24 cellular contexts compared by ENCODE assay signal in genomic region chr2:73088211-73088610, GRCh38. TPM values are rescaled to one million over a fixed set of nuclear protein-coding genes. Genes with fewer than 3 reads are reported as not detected.
DNase-seq lines count a peak whose midpoint lies in the region; ATAC-seq and TF ChIP-seq lines count a peak whose summit lies in the region.
"Had no signal": no experiment of that assay in that cellular context is flagged by ENCODE, and none has a peak within 500 bp of the region (broad histone marks: within the 10 kb centered on the region; RNA-seq: fewer than 3 reads in every experiment).

No MANE protein-coding gene starts in this region.

- H3K79me2 ChIP-seq in SK-N-SH (ENCODE audit: insufficient read depth): peaks cover 96% of the 10 kb centered on the region

- peaks cover 13% of the 10 kb centered on the region for H3F3A ChIP-seq in SK-N-SH (replicated peaks; ENCODE audit: insufficient read depth)

- peak overlapping the region; percentile 13 for H3K23ac ChIP-seq in neuronal stem cell (ENCODE audit: low read depth, low read length, poor library complexity)

- H3K27me3 ChIP-seq in SK-N-SH (ENCODE audit: insufficient read depth): no peaks in the 10 kb centered on the region
- H3K27me3 ChIP-seq in neuronal stem cell (ENCODE audit: control insufficient read depth in 3 of 3, insufficient read depth in 3 of 3, low read depth in 1 of 3, low read length in 3 of 3): peaks cover 0 to 5% (median 0%) of the 10 kb centered on the region in 3 experiments
- H3K27me3 ChIP-seq in thoracic aorta (replicated peaks; ENCODE audit: insufficient read depth): no peaks in the 10 kb centered on the region
- H3K27me3 ChIP-seq in dorsolateral prefrontal cortex: no peaks in the 10 kb centered on the region
- H3K27me3 ChIP-seq: SJCRH30 had no signal

- no peaks in the 10 kb centered on the region for H3K9me2 ChIP-seq in SK-N-SH

- H3K14ac ChIP-seq in neuronal stem cell (ENCODE audit: low read length): no peak overlapping the region

- no peak overlapping the region for H2BK12ac ChIP-seq in neuronal stem cell (ENCODE audit: low read length)

- H3K4me2 ChIP-seq in SK-N-SH (0 out of 2 replicates have a peak overlapping the region, but pooled peaks have one; percentile 65), neuronal stem cell (ENCODE audit: insufficient read depth, low read length, poor library complexity, severe bottlenecking) (no peak overlapping the region)

- H3K4me1 Mint-ChIP-seq in activated CD8-positive, alpha-beta T cell treated with anti-CD3 and anti-CD28 coated beads for 36 hours (ENCODE audit: low read depth): no peaks in the 10 kb centered on the region

- peaks cover 17 to 33% of the 10 kb centered on the region in 2 experiments; a peak in 2 of 4 replicates for H3K4me1 ChIP-seq in SK-N-SH (ENCODE audit: control insufficient read depth in 1 of 2, insufficient read depth in 2 of 2, low read depth in 1 of 2, low read length in 1 of 2)
- peaks cover 10 to 12% of the 10 kb centered on the region in 2 donors for H3K4me1 ChIP-seq in neuronal stem cell (ENCODE audit: control insufficient read depth in 2 of 2, insufficient read depth in 1 of 2, low read depth in 1 of 2, low read length in 2 of 2)
- H3K4me1 ChIP-seq in thoracic aorta (ENCODE audit: control insufficient read depth in 1 of 2, low read depth in 2 of 2): peaks cover 32 to 97% of the 10 kb centered on the region in 2 donors

- no peak overlapping the region for H2BK15ac ChIP-seq in neuronal stem cell (ENCODE audit: low read length)

- H3K4me3 Mint-ChIP-seq in activated CD8-positive, alpha-beta T cell treated with anti-CD3 and anti-CD28 coated beads for 36 hours: no peak overlapping the region
- H3K4me3 Mint-ChIP-seq: CD8-positive, alpha-beta memory T cell had no signal

- H4K8ac ChIP-seq in neuronal stem cell (ENCODE audit: low read depth, low read length): no peak overlapping the region

- DNase-seq in SK-N-SH (no peak), epithelial cell of prostate (ENCODE audit: low read depth, low spot score) (no peak), neuronal stem cell (ENCODE audit: low spot score) (no peak), thoracic aorta (ENCODE audit: low spot score) (no peak), dorsolateral prefrontal cortex (no peak)
- no peak for DNase-seq in stimulated activated CD4-positive, alpha-beta T cell treated with anti-CD3 and anti-CD28 coated beads, Interleukin-4, amount 100 ng/mL, for 1 hour
- no peak for DNase-seq in activated CD8-positive, alpha-beta T cell treated with anti-CD3 and anti-CD28 coated beads for 36 hours
- DNase-seq: AML-193; CD8-positive, alpha-beta memory T cell; GOT3; HCEC 1CT; KBM-7; NCI-H1105 treated with DMSO at 0.1 percent for 48 hours; NCI-H2029 treated with DMSO at 0.1 percent for 48 hours; NCI-H226; NCI-H524; NCI-H774; SJCRH30 had no signal

- TF ChIP-seq RAD21 in SK-N-SH (IDR thresholded peaks at IDR 0.05; ENCODE audit: low read length): no peak

- CTCF ChIA-PET in SK-N-SH (lab: Yijun Ruan, JAX): interaction anchor here (0.7 to 21.6 kb wide), 8 partner anchors 8 to 1789 kb away, joined by 3 to 267 read pairs (median 44); partner anchors contain the start of gene RAB11FIP5
- CTCF ChIA-PET in activated CD8-positive, alpha-beta T cell treated with anti-CD3 and anti-CD28 coated beads for 36 hours (lab: Charles Lee): interaction anchor here (1.1 to 7.9 kb wide), 4 partner anchors 68 to 124 kb away, joined by 6 to 90 read pairs (median 36); no protein-coding TSS in a partner anchor

- no peak overlapping the region for H2AFZ ChIP-seq in SK-N-SH (ENCODE audit: low read depth)
- no peak overlapping the region for H2AFZ ChIP-seq in neuronal stem cell (ENCODE audit: low read length)

- peaks cover 0 to 29% of the 10 kb centered on the region in 2 experiments for H3K36me3 ChIP-seq in SK-N-SH (replicated peaks in 1 of 2; ENCODE audit: control insufficient read depth in 1 of 2, insufficient read depth in 2 of 2, low read length in 1 of 2)
- H3K36me3 ChIP-seq in neuronal stem cell (replicated peaks in 1 of 2; ENCODE audit: control insufficient read depth in 2 of 2, insufficient read depth in 2 of 2, low read length in 2 of 2): peaks cover 0 to 4% of the 10 kb centered on the region in 2 donors
- peaks cover 3% of the 10 kb centered on the region for H3K36me3 ChIP-seq in thoracic aorta
- H3K36me3 ChIP-seq: SJCRH30 had no signal

- TF ChIP-seq CTCF in SK-N-SH (IDR thresholded peaks at IDR 0.05): no peak
- TF ChIP-seq CTCF in thoracic aorta (IDR thresholded peaks at IDR 0.05): no peak
- TF ChIP-seq CTCF in dorsolateral prefrontal cortex (IDR thresholded peaks at IDR 0.05 in 54 of 56, conservative IDR thresholded peaks at IDR 0.05 in 2 of 56; ENCODE audit: low read depth in 1 of 56, partially characterized antibody in 56 of 56): no peak
- no peak for TF ChIP-seq CTCF in activated CD8-positive, alpha-beta T cell treated with anti-CD3 and anti-CD28 coated beads for 36 hours (IDR thresholded peaks at IDR 0.05)

- H3K9me3 Mint-ChIP-seq in activated CD8-positive, alpha-beta T cell treated with anti-CD3 and anti-CD28 coated beads for 36 hours: no peaks in the 10 kb centered on the region
- H3K9me3 Mint-ChIP-seq: CD8-positive, alpha-beta memory T cell had no signal

- H3K27me3 Mint-ChIP-seq in activated CD8-positive, alpha-beta T cell treated with anti-CD3 and anti-CD28 coated beads for 36 hours: no peaks in the 10 kb centered on the region
- H3K27me3 Mint-ChIP-seq: CD8-positive, alpha-beta memory T cell had no signal

- no peak overlapping the region for H2AK5ac ChIP-seq in neuronal stem cell (ENCODE audit: low read depth, low read length)

- H2BK5ac ChIP-seq in neuronal stem cell (ENCODE audit: low read length): no peak overlapping the region

- no peaks in the 10 kb centered on the region for H3K9me3 ChIP-seq in SK-N-SH
- H3K9me3 ChIP-seq in neuronal stem cell (replicated peaks in 1 of 2; ENCODE audit: control insufficient read depth in 2 of 2, insufficient read depth in 1 of 2, low read depth in 1 of 2, low read length in 2 of 2): no peaks in the 10 kb centered on the region
- no peaks in the 10 kb centered on the region for H3K9me3 ChIP-seq in thoracic aorta
- H3K9me3 ChIP-seq: SJCRH30 had no signal

- TF ChIP-seq EP300 in SK-N-SH (IDR thresholded peaks at IDR 0.05; ENCODE audit: borderline replicate concordance in 1 of 2, low read depth in 1 of 2, low read length in 1 of 2): no peak

- H4K91ac ChIP-seq in neuronal stem cell (ENCODE audit: low read depth, low read length, poor library complexity): no peak overlapping the region

- peaks cover 53% of the 10 kb centered on the region for H4K20me1 ChIP-seq in SK-N-SH (ENCODE audit: insufficient read depth)

- POLR2A ChIA-PET in SK-N-SH (lab: Yijun Ruan, JAX): no interaction called here
- POLR2A ChIA-PET in activated CD8-positive, alpha-beta T cell treated with anti-CD3 and anti-CD28 coated beads for 36 hours (lab: Charles Lee): interaction anchor here (1.5 kb wide), 1 partner anchor 29 kb away, joined by 3 read pairs; no protein-coding TSS in a partner anchor

- no peak overlapping the region for H3K27ac Mint-ChIP-seq in activated CD8-positive, alpha-beta T cell treated with anti-CD3 and anti-CD28 coated beads for 36 hours

- ATAC-seq in SK-N-SH treated with all-trans-retinoic acid at 6 μM for 48 hours (no peak), thoracic aorta (ENCODE audit: insufficient number of reproducible peaks, low FRiP score, low read depth) (no peak)
- no peak for ATAC-seq in activated CD8-positive, alpha-beta T cell treated with anti-CD3 and anti-CD28 coated beads for 36 hours
- ATAC-seq: HepG2, Panc1 had no signal

- no peak overlapping the region for H3K4me3 ChIP-seq in SK-N-SH (ENCODE audit: low read depth in 2 of 2, low read length in 1 of 2)
- H3K4me3 ChIP-seq in neuronal stem cell (ENCODE audit: low read length in 2 of 2): no peak overlapping the region
- peak overlapping the region; percentile 69 for H3K4me3 ChIP-seq in thoracic aorta
- H3K4me3 ChIP-seq in dorsolateral prefrontal cortex: no peak overlapping the region
- H3K4me3 ChIP-seq: SJCRH30 had no signal

- no peak overlapping the region for H3K18ac ChIP-seq in neuronal stem cell (ENCODE audit: low read length)

- 100% methylated on average over 7 of the region's 12 CpGs for WGBS in SK-N-SH (ENCODE audit: low lambda C conversion rate)
- no CpG with 5 or more reads among the region's 12 CpGs for WGBS in neuronal stem cell (ENCODE audit: extremely low coverage in 2 of 2, insufficient read length in 2 of 2, insufficient replicate concordance in 1 of 2), 2 donors

- H3K36me3 Mint-ChIP-seq in activated CD8-positive, alpha-beta T cell treated with anti-CD3 and anti-CD28 coated beads for 36 hours (ENCODE audit: low read depth): no peaks in the 10 kb centered on the region

- peaks cover 2% of the 10 kb centered on the region for H3K79me1 ChIP-seq in neuronal stem cell (ENCODE audit: low read depth, low read length)

- H3K4ac ChIP-seq in neuronal stem cell (ENCODE audit: low read length): no peak overlapping the region

- intact Hi-C loops in dorsolateral prefrontal cortex (cut with DNase I): loop anchor here in 1 of 2 donors (5.0 to 10.0 kb wide), 2 partner anchors 74 to 193 kb away; no protein-coding TSS in a partner anchor
- intact Hi-C loops in activated CD8-positive, alpha-beta T cell treated with anti-CD3 and anti-CD28 coated beads for 36 hours (cut with micrococcal nuclease): no loop called here

- H3K27ac ChIP-seq in SK-N-SH (ENCODE audit: low read depth in 2 of 2, low read length in 1 of 2): no peak overlapping the region; a peak in 1 of 4 replicates
- peak overlapping the region; percentile 92 for H3K27ac ChIP-seq in epithelial cell of prostate
- no peak overlapping the region for H3K27ac ChIP-seq in neuronal stem cell (replicated peaks; ENCODE audit: low read length)
- peak overlapping the region; percentile 89 to 91 for H3K27ac ChIP-seq in thoracic aorta
- no peak overlapping the region for H3K27ac ChIP-seq in dorsolateral prefrontal cortex
- H3K27ac ChIP-seq: 22Rv1, C4-2B, HL-60, SJCRH30 had no signal

- H3K9ac ChIP-seq in SK-N-SH: no peak overlapping the region
- no peak overlapping the region for H3K9ac ChIP-seq in neuronal stem cell (ENCODE audit: low read depth, low read length, poor library complexity)

- no peak overlapping the region for H2BK120ac ChIP-seq in neuronal stem cell (ENCODE audit: low read depth, low read length)

RNA-seq across cellular contexts. Expression of gene SFXN5, which starts 16.7 kb away (rescaled TPM):
- 9.9 and 11.0 TPM in 2 replicates for polyA plus RNA-seq in SK-N-SH (2012; rRNA removed)
- polyA plus RNA-seq in SK-N-SH (2012; cell fraction: cytosol; rRNA removed): 4.5 and 6.4 TPM in 2 replicates
- polyA plus RNA-seq in SK-N-SH (2012; cell fraction: nucleus; rRNA removed): 36.2 and 48.1 TPM in 2 replicates
- polyA plus RNA-seq in neuronal stem cell (2013, experiment 1 of 2): 2.9 TPM
- polyA plus RNA-seq in neuronal stem cell (2013, experiment 2 of 2): 3.1 TPM
- 10 to 100 TPM; 16.6 to 18.1 TPM for total RNA-seq in thoracic aorta
- total RNA-seq in dorsolateral prefrontal cortex: 100 to 1,000 TPM in 119 of 120 experiments, 10 to 100 TPM in 1; 82.7 to 370 (median 148) TPM
- total RNA-seq in activated CD8-positive, alpha-beta T cell treated with anti-CD3 and anti-CD28 coated beads for 36 hours: 1 to 10 TPM; 7.4 to 9.6 TPM

RNA-seq across cellular contexts. Expression of gene RAB11FIP5, which starts 24.5 kb away (rescaled TPM):
- polyA plus RNA-seq in SK-N-SH (2012; rRNA removed): 16.4 and 17.1 TPM in 2 replicates
- 12.4 and 17.2 TPM in 2 replicates for polyA plus RNA-seq in SK-N-SH (2012; cell fraction: cytosol; rRNA removed)
- 19.9 and 24.8 TPM in 2 replicates for polyA plus RNA-seq in SK-N-SH (2012; cell fraction: nucleus; rRNA removed)
- 8.1 TPM for polyA plus RNA-seq in neuronal stem cell (2013, experiment 1 of 2)
- 7.9 TPM for polyA plus RNA-seq in neuronal stem cell (2013, experiment 2 of 2)
- total RNA-seq in thoracic aorta: 10 to 100 TPM; 62.4 to 78.8 TPM
- 10 to 100 TPM; 28.8 to 98.3 (median 66.8) TPM for total RNA-seq in dorsolateral prefrontal cortex
- total RNA-seq in activated CD8-positive, alpha-beta T cell treated with anti-CD3 and anti-CD28 coated beads for 36 hours: 1 to 10 TPM; 9.0 to 9.7 TPM

Comparison
In these comparisons a context has a peak if more than half of its experiments do, and no peak if none do; other contexts are left out.
1. H3K27ac ChIP-seq: peak in epithelial cell of prostate (single experiment) and thoracic aorta (2 of 2); none in SK-N-SH (0 of 2), neuronal stem cell (single experiment) and dorsolateral prefrontal cortex (0 of 59).
2. RNA of gene SFXN5, which starts 16.7 kb away (total RNA-seq): 82.7 to 370 TPM in dorsolateral prefrontal cortex; 16.6 to 18.1 TPM in thoracic aorta and 7.4 to 9.6 TPM in activated CD8-positive, alpha-beta T cell treated with anti-CD3 and anti-CD28 coated beads for 36 hours; every median in the first group is over 4 times any median in the second.